1 cellular context compared by ENCODE assay signal in genomic region chr22:37817705-37818311, GRCh38.
A peak's percentile ranks its signal among the peaks of the same experiment; 100 is the strongest.
TF ChIP-seq lines count a peak whose summit lies in the region.

No MANE protein-coding gene starts in this region.

TF ChIP-seq in HepG2, 621 proteins besides CTCF, POLR2A, EP300 and RAD21 (continued from another document and continues in another):
- TF ChIP-seq HMGXB3 (CRISPR knock-in tag; IDR thresholded peaks at IDR 0.05; ENCODE audit: borderline replicate concordance), result peak; percentile 93
- no peak for TF ChIP-seq NR1H2 (CRISPR knock-in tag; IDR thresholded peaks at IDR 0.05; ENCODE audit: borderline replicate concordance, low read depth)
- TF ChIP-seq ZNF788 (CRISPR knock-in tag; IDR thresholded peaks at IDR 0.05; ENCODE audit: borderline replicate concordance), result peak; percentile 78; the same call in 1 of the 2 replicates
- TF ChIP-seq ZFP36 (IDR thresholded peaks at IDR 0.05; ENCODE audit: borderline replicate concordance, low read depth, low read length, partially characterized antibody), result no peak
- TF ChIP-seq SNAI1 (CRISPR knock-in tag; IDR thresholded peaks at IDR 0.05; ENCODE audit: borderline replicate concordance), result no peak
- no peak for TF ChIP-seq NCOA1 (CRISPR knock-in tag; IDR thresholded peaks at IDR 0.05)
- TF ChIP-seq ZNF253 (CRISPR knock-in tag; IDR thresholded peaks at IDR 0.05; ENCODE audit: borderline replicate concordance), result 0 out of 2 replicates have a peak, but pooled peaks have one; percentile 57
- TF ChIP-seq ZNF142 (CRISPR knock-in tag; IDR thresholded peaks at IDR 0.05), result no peak
- TF ChIP-seq ZBTB43 (CRISPR knock-in tag; conservative IDR thresholded peaks at IDR 0.05), result peak; percentile 61; the same call in 1 of the 2 replicates
- no peak for TF ChIP-seq ZNF878 (CRISPR knock-in tag; IDR thresholded peaks at IDR 0.05)
- no peak for TF ChIP-seq ZNF407 (CRISPR knock-in tag; IDR thresholded peaks at IDR 0.05; ENCODE audit: not compliant biosample characterization)
- peak; percentile 44; the same call in 1 of the 2 replicates for TF ChIP-seq MXD3 (CRISPR knock-in tag; IDR thresholded peaks at IDR 0.05)
- TF ChIP-seq ZSCAN20 (CRISPR knock-in tag; IDR thresholded peaks at IDR 0.05; ENCODE audit: borderline replicate concordance), result no peak
- TF ChIP-seq SPEN (CRISPR knock-in tag; IDR thresholded peaks at IDR 0.05; ENCODE audit: low read depth), result peak; percentile 91
- TF ChIP-seq MEF2D (CRISPR knock-in tag; IDR thresholded peaks at IDR 0.05), result peak; percentile 77
- TF ChIP-seq ZNF782 (CRISPR knock-in tag; IDR thresholded peaks at IDR 0.05; ENCODE audit: borderline replicate concordance), result peak; percentile 25; the same call in 1 of the 2 replicates
- TF ChIP-seq KDM1A (CRISPR knock-in tag; IDR thresholded peaks at IDR 0.05), result no peak
- TF ChIP-seq KLF6 (CRISPR knock-in tag; IDR thresholded peaks at IDR 0.05), result peak; percentile 52; the same call in 1 of the 2 replicates
- TF ChIP-seq ATF6 (CRISPR knock-in tag; conservative IDR thresholded peaks at IDR 0.05), result no peak
- peak; percentile 83 for TF ChIP-seq RBFOX2 (IDR thresholded peaks at IDR 0.05; ENCODE audit: low read depth, low read length)
- TF ChIP-seq E2F2 (CRISPR knock-in tag; IDR thresholded peaks at IDR 0.05; ENCODE audit: borderline replicate concordance), result 0 out of 2 replicates have a peak, but pooled peaks have one; percentile 53
- no peak for TF ChIP-seq ZNF570 (CRISPR knock-in tag; IDR thresholded peaks at IDR 0.05; ENCODE audit: borderline replicate concordance)
- TF ChIP-seq HMG20A (CRISPR knock-in tag; IDR thresholded peaks at IDR 0.05; ENCODE audit: borderline replicate concordance), result no peak; the same call in 1 of the 2 replicates
- peak; percentile 54; the same call in 1 of the 2 replicates for TF ChIP-seq BCL3 (CRISPR knock-in tag; IDR thresholded peaks at IDR 0.05)
- peak; percentile 97 for TF ChIP-seq ZNF619 (CRISPR knock-in tag; IDR thresholded peaks at IDR 0.05)
- no peak for TF ChIP-seq JARID2 (CRISPR knock-in tag; IDR thresholded peaks at IDR 0.05; ENCODE audit: insufficient replicate concordance)
- no peak for TF ChIP-seq TBX3 (IDR thresholded peaks at IDR 0.05; ENCODE audit: borderline replicate concordance)
- TF ChIP-seq PHF21A (CRISPR knock-in tag; IDR thresholded peaks at IDR 0.05), result peak; percentile 93
